Comparison of ENCODE assay signal across 7 cellular contexts in genomic region chrX:79366888-79367749, GRCh38. TPM values are rescaled to one million over a fixed set of nuclear protein-coding genes. Genes with fewer than 3 reads are reported as not detected.
DNase-seq lines count a peak whose midpoint lies in the region; ATAC-seq and TF ChIP-seq lines count a peak whose summit lies in the region.

TSS of gene ITM2A (minus strand) at chrX:79367334. CDS start at chrX:79367215, 119 bp downstream.

- H3K9ac ChIP-seq in subcutaneous abdominal adipose tissue (ENCODE audit: low read length in 5 of 5) = peak within 1 kb of the TSS in 4 of 5 donors; percentile 44 to 63 (median 54)

- H3K27me3 ChIP-seq in subcutaneous abdominal adipose tissue (ENCODE audit: control insufficient read depth in 5 of 5, insufficient read depth in 4 of 5, low read length in 5 of 5) = peaks cover 0 to 14% (median 8%) of the 10 kb centered on the region in 5 donors

- no peaks in the 10 kb centered on the region for H3K36me3 ChIP-seq in subcutaneous abdominal adipose tissue (ENCODE audit: control insufficient read depth in 5 of 5, insufficient read depth in 5 of 5, low read length in 5 of 5)

- CTCF ChIA-PET in activated CD8-positive, alpha-beta T cell treated with anti-CD3 and anti-CD28 coated beads for 36 hours (lab: Charles Lee) = interaction anchor here (1.1 kb wide), 1 partner anchor 43 kb away, joined by 3 read pairs; no protein-coding TSS in a partner anchor

- peak; percentile 78 for DNase-seq in activated CD8-positive, alpha-beta T cell treated with anti-CD3 and anti-CD28 coated beads for 36 hours
- DNase-seq in neural crest cell (ENCODE audit: low read depth, low spot score) = peak; percentile 2
- DNase-seq in GOT3 (lab: John Stamatoyannopoulos, UW) = no peak

- intact Hi-C loops in activated CD8-positive, alpha-beta T cell treated with anti-CD3 and anti-CD28 coated beads for 36 hours (cut with micrococcal nuclease) = loop anchor here (10.0 kb wide), 1 partner anchor 202 kb away; no protein-coding TSS in a partner anchor

- peak; percentile 71 for ATAC-seq in GM19438 (IDR thresholded peaks at IDR 0.05; ENCODE audit: low read depth, unreplicated experiment)
- peak; percentile 59 for ATAC-seq in HG03457 (IDR thresholded peaks at IDR 0.05; ENCODE audit: unreplicated experiment)
- peak; percentile 77 for ATAC-seq in activated CD8-positive, alpha-beta T cell treated with anti-CD3 and anti-CD28 coated beads for 36 hours

- peaks cover 0 to 12% (median 3%) of the 10 kb centered on the region in 5 donors for H3K4me1 ChIP-seq in subcutaneous abdominal adipose tissue (ENCODE audit: control insufficient read depth in 5 of 5, insufficient read depth in 5 of 5, low read length in 5 of 5)

- peak within 1 kb of the TSS; percentile 90 for H3K4me3 Mint-ChIP-seq in activated CD8-positive, alpha-beta T cell treated with anti-CD3 and anti-CD28 coated beads for 36 hours
- peak within 1 kb of the TSS; percentile 82 for H3K4me3 Mint-ChIP-seq in neural crest cell

- H3K36me3 Mint-ChIP-seq in activated CD8-positive, alpha-beta T cell treated with anti-CD3 and anti-CD28 coated beads for 36 hours (ENCODE audit: low read depth) = peaks cover 12% of the 10 kb centered on the region
- no peaks in the 10 kb centered on the region for H3K36me3 Mint-ChIP-seq in neural crest cell (ENCODE audit: low read depth)

- H3K27me3 Mint-ChIP-seq in activated CD8-positive, alpha-beta T cell treated with anti-CD3 and anti-CD28 coated beads for 36 hours = no peaks in the 10 kb centered on the region
- H3K27me3 Mint-ChIP-seq in neural crest cell (ENCODE audit: low read depth) = peaks cover 34% of the 10 kb centered on the region

- POLR2A ChIA-PET in activated CD8-positive, alpha-beta T cell treated with anti-CD3 and anti-CD28 coated beads for 36 hours (lab: Charles Lee) = interaction anchor here (0.7 to 1.1 kb wide), 2 partner anchors 211 to 1262 kb away, joined by 3 to 4 read pairs; no protein-coding TSS in a partner anchor

- H3K27ac ChIP-seq in subcutaneous abdominal adipose tissue (ENCODE audit: low read depth, low read length) = peak within 1 kb of the TSS; percentile 39

- no peak for TF ChIP-seq CTCF in activated CD8-positive, alpha-beta T cell treated with anti-CD3 and anti-CD28 coated beads for 36 hours (IDR thresholded peaks at IDR 0.05)
- TF ChIP-seq CTCF in neural crest cell (conservative IDR thresholded peaks at IDR 0.05) = peak; percentile 19

- H3K4me1 Mint-ChIP-seq in activated CD8-positive, alpha-beta T cell treated with anti-CD3 and anti-CD28 coated beads for 36 hours (ENCODE audit: low read depth) = peaks cover 35% of the 10 kb centered on the region
- H3K4me1 Mint-ChIP-seq in neural crest cell = peaks cover 11% of the 10 kb centered on the region

- H3K9me3 Mint-ChIP-seq in activated CD8-positive, alpha-beta T cell treated with anti-CD3 and anti-CD28 coated beads for 36 hours = no peaks in the 10 kb centered on the region
- peaks cover 2% of the 10 kb centered on the region for H3K9me3 Mint-ChIP-seq in neural crest cell

- peak within 1 kb of the TSS; percentile 58 to 78 (median 70) for H3K4me3 ChIP-seq in subcutaneous abdominal adipose tissue (ENCODE audit: low read depth in 1 of 5, low read length in 5 of 5)

- in situ Hi-C loops in endometrial microvascular endothelial cells (cut with HindIII; ENCODE audit: inconsistent ontology term, low pct_unique_long_range_greater_than_20kb, low sequenced_read_pairs) = no loop called here

- H3K27ac Mint-ChIP-seq in activated CD8-positive, alpha-beta T cell treated with anti-CD3 and anti-CD28 coated beads for 36 hours = peak within 1 kb of the TSS; percentile 95
- H3K27ac Mint-ChIP-seq in neural crest cell (ENCODE audit: unreplicated experiment) = no peak within 1 kb of the TSS

- no peaks in the 10 kb centered on the region for H3K9me3 ChIP-seq in subcutaneous abdominal adipose tissue (ENCODE audit: control insufficient read depth in 5 of 5, low read length in 5 of 5)

RNA-seq across cellular contexts. Expression of gene ITM2A, which starts in this region (rescaled TPM):
- 10 to 100 TPM; 63.1 to 70.5 TPM for total RNA-seq in activated CD8-positive, alpha-beta T cell treated with anti-CD3 and anti-CD28 coated beads for 36 hours
- 149 TPM for total RNA-seq in endometrial microvascular endothelial cells (ENCODE audit: inconsistent ontology term)
- total RNA-seq in neural crest cell = 0.59 and 0.93 TPM in 2 replicates

Comparison
In these comparisons a context has a peak if more than half of its experiments do, and no peak if none do; other contexts are left out.
1. RNA of gene ITM2A (total RNA-seq): 149 TPM in endometrial microvascular endothelial cells (single experiment) and 63.1 to 70.5 TPM in activated CD8-positive, alpha-beta T cell treated with anti-CD3 and anti-CD28 coated beads for 36 hours; 0.59 to 0.93 TPM in neural crest cell; every median in the first group is over 10 times any median in the second.
2. Peak in DNase-seq in neural crest cell; RNA of the gene not detected or under 1 TPM.
3. Peak in every context shown above with its lines, with median percentiles within 50 percentile points of each other: ATAC-seq.